10 cellular contexts compared by ENCODE assay signal in the genomic region with DNA sequence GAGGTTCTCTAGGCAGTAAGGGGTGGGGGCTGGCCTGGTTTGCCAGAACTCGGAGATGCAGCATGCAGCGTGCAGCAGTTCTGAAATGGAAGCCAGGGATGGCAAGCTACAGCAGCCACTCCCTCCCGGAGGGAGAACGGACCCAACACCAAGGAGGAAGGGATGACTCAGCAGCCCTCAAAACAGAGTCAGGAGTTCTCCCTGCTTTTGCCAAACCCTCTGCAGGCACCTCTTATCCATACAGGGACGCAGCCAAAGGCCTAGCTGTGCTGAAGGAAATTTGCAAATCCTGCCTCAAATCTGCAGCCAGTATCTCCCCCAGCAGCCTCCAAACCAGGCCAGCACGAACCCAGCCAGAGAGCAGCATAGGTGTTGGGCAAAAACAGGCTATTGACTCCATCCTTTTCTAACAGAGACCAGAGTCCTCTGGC. TPM values are rescaled to one million over a fixed set of nuclear protein-coding genes. Genes with fewer than 3 reads are reported as not detected.
DNase-seq lines count a peak whose midpoint lies in the region; ATAC-seq and TF ChIP-seq lines count a peak whose summit lies in the region.
"Had no signal": no experiment of that assay in that cellular context is flagged by ENCODE, and none has a peak within 500 bp of the region (broad histone marks: within the 10 kb centered on the region; RNA-seq: fewer than 3 reads in every experiment).

No MANE protein-coding gene starts in this region.

- no peaks in the 10 kb centered on the region for H3K36me3 Mint-ChIP-seq in neural crest cell (ENCODE audit: low read depth)
- no peaks in the 10 kb centered on the region for H3K36me3 Mint-ChIP-seq in natural killer cell treated with Interleukin-12 subunit alpha and Interleukin-12 subunit beta and Interleukin-15 and Interleukin-18, amount 100 ng/mL, for 72 hours
- H3K36me3 Mint-ChIP-seq in activated CD4-positive, alpha-beta memory T cell treated with anti-CD3 and anti-CD28 coated beads for 36 hours = no peaks in the 10 kb centered on the region
- H3K36me3 Mint-ChIP-seq: CD4-positive, CD25-positive, alpha-beta regulatory T cell had no signal

- H3K4me3 Mint-ChIP-seq in neural crest cell = no peak overlapping the region
- H3K4me3 Mint-ChIP-seq in natural killer cell treated with Interleukin-12 subunit alpha and Interleukin-12 subunit beta and Interleukin-15 and Interleukin-18, amount 100 ng/mL, for 72 hours = no peak overlapping the region
- H3K4me3 Mint-ChIP-seq in activated CD4-positive, alpha-beta memory T cell treated with anti-CD3 and anti-CD28 coated beads for 36 hours = no peak overlapping the region
- H3K4me3 Mint-ChIP-seq: CD4-positive, CD25-positive, alpha-beta regulatory T cell had no signal

- CTCF ChIA-PET in activated CD4-positive, alpha-beta memory T cell treated with anti-CD3 and anti-CD28 coated beads for 36 hours (lab: Charles Lee) = no interaction called here

- H3K27me3 ChIP-seq in ACC112 (ENCODE audit: insufficient read depth, low read length) (no peaks in the 10 kb centered on the region), fibroblast of lung (ENCODE audit: control insufficient read depth, insufficient read depth, low read length) (no peaks in the 10 kb centered on the region)

- H3K79me2 ChIP-seq in ACC112 (ENCODE audit: control insufficient read depth, insufficient read depth, low read length, unreplicated experiment) (no peaks in the 10 kb centered on the region), fibroblast of lung (ENCODE audit: control insufficient read depth, insufficient read depth, low read length) (no peaks in the 10 kb centered on the region)

- peak; percentile 34 for DNase-seq in RKO (ENCODE audit: low spot score)
- DNase-seq in fibroblast of lung (ENCODE audit: low read depth in 2 of 2) = peak; percentile 96
- DNase-seq in neural crest cell (ENCODE audit: low read depth, low spot score) = no peak
- DNase-seq in DMS114 treated with DMSO at 0.1 percent for 48 hours (lab: John Stamatoyannopoulos, UW; ENCODE audit: unreplicated experiment) = no peak
- DNase-seq in natural killer cell treated with Interleukin-12 subunit alpha and Interleukin-12 subunit beta and Interleukin-15 and Interleukin-18, amount 100 ng/mL, for 72 hours (ENCODE audit: low spot score) = no peak
- no peak for DNase-seq in activated CD4-positive, alpha-beta memory T cell treated with anti-CD3 and anti-CD28 coated beads for 36 hours
- DNase-seq: CD4-positive, CD25-positive, alpha-beta regulatory T cell; stimulated activated naive CD4-positive, alpha-beta T cell treated with Interleukin-2 at 50 U/mL for 16 hours had no signal

- no peaks in the 10 kb centered on the region for H3K9me3 ChIP-seq in fibroblast of lung (ENCODE audit: control insufficient read depth, insufficient read depth, low read depth, low read length)

- H3K27ac ChIP-seq in ACC112 (ENCODE audit: low read depth, low read length) = peak overlapping the region; percentile 95
- peak overlapping the region; percentile 49 for H3K27ac ChIP-seq in fibroblast of lung (ENCODE audit: insufficient read depth, low read length)

- H3K27ac Mint-ChIP-seq in neural crest cell (ENCODE audit: unreplicated experiment) = peak overlapping the region; percentile 43
- no peak overlapping the region for H3K27ac Mint-ChIP-seq in natural killer cell treated with Interleukin-12 subunit alpha and Interleukin-12 subunit beta and Interleukin-15 and Interleukin-18, amount 100 ng/mL, for 72 hours
- no peak overlapping the region for H3K27ac Mint-ChIP-seq in activated CD4-positive, alpha-beta memory T cell treated with anti-CD3 and anti-CD28 coated beads for 36 hours
- H3K27ac Mint-ChIP-seq: CD4-positive, CD25-positive, alpha-beta regulatory T cell had no signal

- POLR2A ChIA-PET in activated CD4-positive, alpha-beta memory T cell treated with anti-CD3 and anti-CD28 coated beads for 36 hours (lab: Charles Lee) = no interaction called here

- H2AFZ ChIP-seq in ACC112 (ENCODE audit: low read length, unreplicated experiment) (peak overlapping the region; percentile 85), fibroblast of lung (ENCODE audit: low read length) (peak overlapping the region; percentile 52)

- peaks cover 49% of the 10 kb centered on the region for H3K4me1 ChIP-seq in ACC112 (ENCODE audit: control insufficient read depth, insufficient read depth, low read length, unreplicated experiment)
- H3K4me1 ChIP-seq in fibroblast of lung (ENCODE audit: control insufficient read depth, extremely low read depth, insufficient read depth, low read length) = peaks cover 15% of the 10 kb centered on the region

- H3K4me3 ChIP-seq in ACC112 (ENCODE audit: low read depth, low read length) (no peak overlapping the region), fibroblast of lung (replicated peaks in 1 of 4; ENCODE audit: control extremely low read depth in 1 of 4, insufficient read depth in 1 of 4, low read depth in 3 of 4, low read length in 4 of 4) (no peak overlapping the region)

- ATAC-seq in HG03469 (IDR thresholded peaks at IDR 0.05; ENCODE audit: unreplicated experiment) = no peak
- ATAC-seq in natural killer cell treated with Interleukin-12 subunit alpha and Interleukin-12 subunit beta and Interleukin-15 and Interleukin-18, amount 100 ng/mL, for 72 hours = no peak

- H3K4me1 Mint-ChIP-seq in neural crest cell = peaks cover 34% of the 10 kb centered on the region
- H3K4me1 Mint-ChIP-seq in natural killer cell treated with Interleukin-12 subunit alpha and Interleukin-12 subunit beta and Interleukin-15 and Interleukin-18, amount 100 ng/mL, for 72 hours (ENCODE audit: low read depth in 2 of 2) = no peaks in the 10 kb centered on the region
- no peaks in the 10 kb centered on the region for H3K4me1 Mint-ChIP-seq in activated CD4-positive, alpha-beta memory T cell treated with anti-CD3 and anti-CD28 coated beads for 36 hours (ENCODE audit: low read depth)
- H3K4me1 Mint-ChIP-seq: CD4-positive, CD25-positive, alpha-beta regulatory T cell had no signal

- TF ChIP-seq CTCF in fibroblast of lung (conservative IDR thresholded peaks at IDR 0.05 in 1 of 2, IDR thresholded peaks at IDR 0.05 in 1 of 2; ENCODE audit: low read depth in 1 of 2, low read length in 2 of 2) (no peak), neural crest cell (conservative IDR thresholded peaks at IDR 0.05) (no peak)

- H3K9ac ChIP-seq in fibroblast of lung (ENCODE audit: insufficient read depth, low read length) = no peak overlapping the region

- intact Hi-C loops in activated CD4-positive, alpha-beta memory T cell treated with anti-CD3 and anti-CD28 coated beads for 36 hours (cut with micrococcal nuclease) = no loop called here

- peak overlapping the region; percentile 62 for H3K4me2 ChIP-seq in fibroblast of lung (ENCODE audit: extremely low read depth, insufficient read depth, low read length)

- no peaks in the 10 kb centered on the region for H3K36me3 ChIP-seq in ACC112 (ENCODE audit: insufficient read depth, low read length)
- no peaks in the 10 kb centered on the region for H3K36me3 ChIP-seq in fibroblast of lung (ENCODE audit: control insufficient read depth, insufficient read depth, low read length)

- H3K27me3 Mint-ChIP-seq in neural crest cell (ENCODE audit: low read depth) = peaks cover 15% of the 10 kb centered on the region
- peaks cover 6 to 14% of the 10 kb centered on the region in 2 donors for H3K27me3 Mint-ChIP-seq in natural killer cell treated with Interleukin-12 subunit alpha and Interleukin-12 subunit beta and Interleukin-15 and Interleukin-18, amount 100 ng/mL, for 72 hours
- H3K27me3 Mint-ChIP-seq in activated CD4-positive, alpha-beta memory T cell treated with anti-CD3 and anti-CD28 coated beads for 36 hours = no peaks in the 10 kb centered on the region
- H3K27me3 Mint-ChIP-seq: CD4-positive, CD25-positive, alpha-beta regulatory T cell had no signal

- H3K9me3 Mint-ChIP-seq in neural crest cell = no peaks in the 10 kb centered on the region
- H3K9me3 Mint-ChIP-seq in natural killer cell treated with Interleukin-12 subunit alpha and Interleukin-12 subunit beta and Interleukin-15 and Interleukin-18, amount 100 ng/mL, for 72 hours = no peaks in the 10 kb centered on the region
- H3K9me3 Mint-ChIP-seq in activated CD4-positive, alpha-beta memory T cell treated with anti-CD3 and anti-CD28 coated beads for 36 hours = no peaks in the 10 kb centered on the region

- no peaks in the 10 kb centered on the region for H4K20me1 ChIP-seq in fibroblast of lung (ENCODE audit: control insufficient read depth, extremely low read depth, insufficient read depth, low read length)

RNA-seq across cellular contexts. Expression of a gene that starts 10.2 kb away (rescaled TPM):
- 0.50 and 7.2 TPM in 2 replicates for total RNA-seq in fibroblast of lung
- 0.05 and 0.47 TPM in 2 replicates for polyA plus RNA-seq in fibroblast of lung
- 0.18 and 0.71 TPM in 2 replicates for polyA plus RNA-seq in fibroblast of lung (2012)
- not detected in 2 replicates for polyA minus RNA-seq in fibroblast of lung (ENCODE audit: low replicate concordance)
- not detected in 2 replicates for total RNA-seq in neural crest cell
- not detected for total RNA-seq in natural killer cell treated with Interleukin-12 subunit alpha and Interleukin-12 subunit beta and Interleukin-15 and Interleukin-18, amount 100 ng/mL, for 72 hours
- not detected for total RNA-seq in activated CD4-positive, alpha-beta memory T cell treated with anti-CD3 and anti-CD28 coated beads for 36 hours
- total RNA-seq: CD4-positive, CD25-positive, alpha-beta regulatory T cell had no signal
- polyA plus RNA-seq: CD4-positive, CD25-positive, alpha-beta regulatory T cell had no signal

RNA-seq across cellular contexts. Expression of a gene that starts 20.8 kb away (rescaled TPM):
- total RNA-seq in fibroblast of lung = not detected in 2 replicates
- polyA plus RNA-seq in fibroblast of lung = not detected in 2 replicates
- polyA plus RNA-seq in fibroblast of lung (2012) = not detected in 2 replicates
- 10.9 TPM in 1 of 2 replicates, not detected in the other for polyA minus RNA-seq in fibroblast of lung (ENCODE audit: low replicate concordance)
- total RNA-seq in neural crest cell = 1.0 and 1.4 TPM in 2 replicates
- not detected for total RNA-seq in natural killer cell treated with Interleukin-12 subunit alpha and Interleukin-12 subunit beta and Interleukin-15 and Interleukin-18, amount 100 ng/mL, for 72 hours
- total RNA-seq in activated CD4-positive, alpha-beta memory T cell treated with anti-CD3 and anti-CD28 coated beads for 36 hours = not detected
- total RNA-seq: CD4-positive, CD25-positive, alpha-beta regulatory T cell had no signal
- polyA plus RNA-seq: CD4-positive, CD25-positive, alpha-beta regulatory T cell had no signal

RNA-seq across cellular contexts. Expression of a gene that starts 40.7 kb away (rescaled TPM):
- total RNA-seq in fibroblast of lung (not detected in 2 replicates), neural crest cell (not detected in 2 replicates)
- not detected in 2 replicates for polyA plus RNA-seq in fibroblast of lung
- polyA plus RNA-seq in fibroblast of lung (2012) = not detected in 2 replicates
- polyA minus RNA-seq in fibroblast of lung (ENCODE audit: low replicate concordance) = not detected in 2 replicates
- total RNA-seq in natural killer cell treated with Interleukin-12 subunit alpha and Interleukin-12 subunit beta and Interleukin-15 and Interleukin-18, amount 100 ng/mL, for 72 hours = not detected
- total RNA-seq in activated CD4-positive, alpha-beta memory T cell treated with anti-CD3 and anti-CD28 coated beads for 36 hours = not detected
- total RNA-seq: CD4-positive, CD25-positive, alpha-beta regulatory T cell had no signal
- polyA plus RNA-seq: CD4-positive, CD25-positive, alpha-beta regulatory T cell had no signal

Comparison
In these comparisons a context has a peak if more than half of its experiments do, and no peak if none do; other contexts are left out.
1. DNase-seq: peak in RKO (single experiment) and fibroblast of lung (2 of 2); none in neural crest cell (single experiment), DMS114 treated with DMSO at 0.1 percent for 48 hours (single experiment), natural killer cell treated with Interleukin-12 subunit alpha and Interleukin-12 subunit beta and Interleukin-15 and Interleukin-18, amount 100 ng/mL, for 72 hours (single experiment) and activated CD4-positive, alpha-beta memory T cell treated with anti-CD3 and anti-CD28 coated beads for 36 hours (single experiment).